ENCODE assay signal across 8 cellular contexts in genomic region chr1:27891196-27891889, GRCh38. TPM values are rescaled to one million over a fixed set of nuclear protein-coding genes. Genes with fewer than 3 reads are reported as not detected.
DNase-seq lines count a peak whose midpoint lies in the region; ATAC-seq and TF ChIP-seq lines count a peak whose summit lies in the region.

No MANE protein-coding gene starts in this region.

- H3K9ac ChIP-seq in PC-3 (ENCODE audit: low read length), result no peak overlapping the region

- DNase-seq in GM13976 (ENCODE audit: low spot score) (peak; percentile 62), pons (ENCODE audit: low spot score) (peak; percentile 82), COR-L47 (lab: John Stamatoyannopoulos, UW) (no peak), DMS79 (lab: John Stamatoyannopoulos, UW) (no peak), RWPE1 (ENCODE audit: low spot score) (no peak), PC-3 (no peak)
- DNase-seq in activated T-helper 2 cell treated with anti-CD3 and anti-CD28 coated beads, Interferon-gamma antibody, Interleukin-2, Interleukin-4, amounts not matched to agents 10 μg/mL and 5 μg/mL and 100 μg/mL, durations not matched to agents 14 hours and 24 hours and 36 hours (ENCODE audit: low spot score), result peak; percentile 60

- no peaks in the 10 kb centered on the region for H3K9me3 Mint-ChIP-seq in activated T-helper 2 cell treated with anti-CD3 and anti-CD28 coated beads, Interferon-gamma antibody, Interleukin-2, Interleukin-4, amounts not matched to agents 10 μg/mL and 5 μg/mL and 100 μg/mL, durations not matched to agents 14 hours and 24 hours and 36 hours

- no TSS peak for BruUV-seq in PC-3 (replicated peaks; lab: Mats Ljungman, UMichigan)

- H3F3A ChIP-seq in PC-3 (ENCODE audit: low read length, unreplicated experiment), result no peaks in the 10 kb centered on the region

- intact Hi-C loops in activated T-helper 2 cell treated with anti-CD3 and anti-CD28 coated beads, Interferon-gamma antibody, Interleukin-2, Interleukin-4, amounts not matched to agents 10 μg/mL and 5 μg/mL and 100 μg/mL, durations not matched to agents 14 hours and 24 hours and 36 hours (cut with micrococcal nuclease), result no loop called here
- intact Hi-C loops in PC-3 (cut with micrococcal nuclease), result no loop called here

- CTCF ChIA-PET in RWPE1 (lab: Yijun Ruan, JAX), result interaction anchor here (2.0 kb wide), 1 partner anchor 33 kb away, joined by 6 read pairs; no protein-coding TSS in a partner anchor
- CTCF ChIA-PET in PC-3 (lab: Charles Lee), result no interaction called here

- POLR2A ChIA-PET in RWPE1 (lab: Yijun Ruan, JAX; ENCODE audit: low non-redundant PET) (no interaction called here), PC-3 (lab: Charles Lee; ENCODE audit: unreplicated experiment) (no interaction called here)

- H3K4me1 ChIP-seq in PC-3 (ENCODE audit: insufficient read depth, low read length), result no peaks in the 10 kb centered on the region

- peak overlapping the region; percentile 18 for H3K4me3 Mint-ChIP-seq in activated T-helper 2 cell treated with anti-CD3 and anti-CD28 coated beads, Interferon-gamma antibody, Interleukin-2, Interleukin-4, amounts not matched to agents 10 μg/mL and 5 μg/mL and 100 μg/mL, durations not matched to agents 14 hours and 24 hours and 36 hours (ENCODE audit: low read depth)

- H3K4me3 ChIP-seq in PC-3 (ENCODE audit: low read length), result no peak overlapping the region

- TF ChIP-seq CTCF in GM13976 (IDR thresholded peaks at IDR 0.05; ENCODE audit: borderline replicate concordance, control extremely low read depth, extremely low read depth, insufficient read depth, missing control alignments), result no peak
- no peak for TF ChIP-seq CTCF in RWPE1 (conservative IDR thresholded peaks at IDR 0.05; ENCODE audit: low read depth)
- no peak for TF ChIP-seq CTCF in PC-3 (conservative IDR thresholded peaks at IDR 0.05; ENCODE audit: low read depth, low read length)

- H2AFZ ChIP-seq in PC-3 (ENCODE audit: low read length), result no peak overlapping the region

- H3K27me3 ChIP-seq in PC-3 (ENCODE audit: low read length), result no peaks in the 10 kb centered on the region

- no peaks in the 10 kb centered on the region for H3K27me3 Mint-ChIP-seq in activated T-helper 2 cell treated with anti-CD3 and anti-CD28 coated beads, Interferon-gamma antibody, Interleukin-2, Interleukin-4, amounts not matched to agents 10 μg/mL and 5 μg/mL and 100 μg/mL, durations not matched to agents 14 hours and 24 hours and 36 hours (ENCODE audit: low read depth)

- in situ Hi-C loops in GM13976 (cut with MboI; ENCODE audit: low sequenced_read_pairs, unreplicated experiment), result no loop called here

- peaks cover 54% of the 10 kb centered on the region for H3K4me1 Mint-ChIP-seq in activated T-helper 2 cell treated with anti-CD3 and anti-CD28 coated beads, Interferon-gamma antibody, Interleukin-2, Interleukin-4, amounts not matched to agents 10 μg/mL and 5 μg/mL and 100 μg/mL, durations not matched to agents 14 hours and 24 hours and 36 hours (ENCODE audit: low read depth)

- peak overlapping the region; percentile 88 for H3K27ac Mint-ChIP-seq in activated T-helper 2 cell treated with anti-CD3 and anti-CD28 coated beads, Interferon-gamma antibody, Interleukin-2, Interleukin-4, amounts not matched to agents 10 μg/mL and 5 μg/mL and 100 μg/mL, durations not matched to agents 14 hours and 24 hours and 36 hours

- no peaks in the 10 kb centered on the region for H3K9me2 ChIP-seq in PC-3 (replicated peaks; ENCODE audit: low read length)

- H3K36me3 ChIP-seq in PC-3 (ENCODE audit: low read depth, low read length), result peaks cover 49% of the 10 kb centered on the region

- no peaks in the 10 kb centered on the region for H4K20me1 ChIP-seq in PC-3 (ENCODE audit: low read length)

- H3K4me2 ChIP-seq in PC-3 (ENCODE audit: low read length), result no peak overlapping the region

- H3K27ac ChIP-seq in RWPE1 (no peak overlapping the region), PC-3 (ENCODE audit: low read length) (no peak overlapping the region)

- no peaks in the 10 kb centered on the region for H3K9me3 ChIP-seq in PC-3 (ENCODE audit: low read length)

- H3K36me3 Mint-ChIP-seq in activated T-helper 2 cell treated with anti-CD3 and anti-CD28 coated beads, Interferon-gamma antibody, Interleukin-2, Interleukin-4, amounts not matched to agents 10 μg/mL and 5 μg/mL and 100 μg/mL, durations not matched to agents 14 hours and 24 hours and 36 hours (ENCODE audit: low read depth), result peaks cover 80% of the 10 kb centered on the region

- ATAC-seq in HG02885 (IDR thresholded peaks at IDR 0.05; ENCODE audit: poor library complexity, unreplicated experiment) (peak; percentile 47), PC-3 (no peak)

- H3K79me2 ChIP-seq in PC-3 (ENCODE audit: low read length), result no peaks in the 10 kb centered on the region

RNA-seq across cellular contexts. Expression of gene THEMIS2, which starts 19.0 kb away (rescaled TPM):
- 25.1 and 29.1 TPM in 2 replicates for total RNA-seq in activated T-helper 2 cell treated with anti-CD3 and anti-CD28 coated beads, Interferon-gamma antibody, Interleukin-2, Interleukin-4, amounts not matched to agents 10 μg/mL and 5 μg/mL and 100 μg/mL, durations not matched to agents 14 hours and 24 hours and 36 hours
- total RNA-seq in PC-3 (2014; rRNA removed), result 5.0 and 5.7 TPM in 2 replicates

RNA-seq across cellular contexts. Expression of gene RPA2, which starts 23.0 kb away (rescaled TPM):
- total RNA-seq in activated T-helper 2 cell treated with anti-CD3 and anti-CD28 coated beads, Interferon-gamma antibody, Interleukin-2, Interleukin-4, amounts not matched to agents 10 μg/mL and 5 μg/mL and 100 μg/mL, durations not matched to agents 14 hours and 24 hours and 36 hours, result 80.7 and 80.8 TPM in 2 replicates
- 139 and 171 TPM in 2 replicates for total RNA-seq in PC-3 (2014; rRNA removed)

RNA-seq across cellular contexts. Expression of gene SMPDL3B, which starts 43.5 kb away (rescaled TPM):
- total RNA-seq in activated T-helper 2 cell treated with anti-CD3 and anti-CD28 coated beads, Interferon-gamma antibody, Interleukin-2, Interleukin-4, amounts not matched to agents 10 μg/mL and 5 μg/mL and 100 μg/mL, durations not matched to agents 14 hours and 24 hours and 36 hours, result 0.37 and 0.44 TPM in 2 replicates
- total RNA-seq in PC-3 (2014; rRNA removed), result 19.6 and 25.7 TPM in 2 replicates

Comparison
In these comparisons a context has a peak if more than half of its experiments do, and no peak if none do; other contexts are left out.
1. DNase-seq: peak in GM13976 (single experiment), activated T-helper 2 cell treated with anti-CD3 and anti-CD28 coated beads, Interferon-gamma antibody, Interleukin-2, Interleukin-4, amounts not matched to agents 10 μg/mL and 5 μg/mL and 100 μg/mL, durations not matched to agents 14 hours and 24 hours and 36 hours (single experiment) and pons (single experiment); none in COR-L47 (single experiment), DMS79 (single experiment), RWPE1 (single experiment) and PC-3 (single experiment).
2. RNA of gene SMPDL3B, which starts 43.5 kb away (total RNA-seq): 19.6 to 25.7 TPM in PC-3; 0.37 to 0.44 TPM in activated T-helper 2 cell treated with anti-CD3 and anti-CD28 coated beads, Interferon-gamma antibody, Interleukin-2, Interleukin-4, amounts not matched to agents 10 μg/mL and 5 μg/mL and 100 μg/mL, durations not matched to agents 14 hours and 24 hours and 36 hours; every median in the first group is over 10 times any median in the second.